Comparison of ENCODE assay signal across 21 cellular contexts in the genomic region with DNA sequence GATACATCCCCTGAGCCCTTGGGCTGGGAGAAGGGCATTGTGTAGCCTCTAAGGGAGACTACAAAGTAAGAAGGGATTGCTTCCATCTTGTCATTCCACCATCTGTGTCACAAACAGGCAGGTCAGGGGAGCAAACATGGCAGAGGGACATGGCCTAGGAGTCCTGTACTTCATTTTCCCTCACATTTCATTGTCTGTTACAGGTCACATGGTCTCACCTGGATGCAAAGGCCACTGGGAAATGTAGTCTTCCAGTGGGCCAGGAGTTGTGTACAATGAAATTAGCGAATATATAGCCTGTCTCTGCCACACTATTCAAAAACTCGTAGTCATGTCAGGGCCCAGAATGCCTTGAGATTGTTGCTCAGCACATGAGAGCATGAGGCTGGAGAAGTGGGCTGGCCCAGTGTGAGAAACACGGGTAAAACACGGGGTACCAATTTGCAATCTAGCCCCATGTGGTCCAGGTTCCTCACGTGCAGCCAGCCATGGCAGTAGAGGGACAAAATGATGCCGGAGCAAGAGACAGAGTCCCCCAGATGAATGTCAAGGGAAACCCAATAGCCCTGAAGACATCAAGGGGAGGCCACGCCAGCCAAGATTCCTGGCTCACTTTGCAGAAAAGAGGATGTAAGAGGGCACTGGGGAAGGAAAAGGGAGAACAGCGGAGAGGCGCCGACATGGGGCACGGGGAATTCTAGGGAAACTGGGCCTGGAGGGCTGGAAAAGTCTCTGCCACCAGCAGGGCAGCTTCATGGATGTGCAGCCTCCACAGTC. TPM values are rescaled to one million over a fixed set of nuclear protein-coding genes. Genes with fewer than 3 reads are reported as not detected.
DNase-seq lines count a peak whose midpoint lies in the region; ATAC-seq, FAIRE-seq and TF ChIP-seq lines count a peak whose summit lies in the region.
"Had no signal": no experiment of that assay in that cellular context is flagged by ENCODE, and none has a peak within 500 bp of the region (broad histone marks: within the 10 kb centered on the region; RNA-seq: fewer than 3 reads in every experiment).

No MANE protein-coding gene starts in this region.

- CTCF ChIA-PET in SK-N-SH (lab: Yijun Ruan, JAX) = interaction anchor here (5.1 kb wide), 1 partner anchor 87 kb away, joined by 40 read pairs; no protein-coding TSS in a partner anchor

- no peak overlapping the region for H3K9ac ChIP-seq in SK-N-SH
- H3K9ac ChIP-seq in Karpas-422 (ENCODE audit: low read length) = no peak overlapping the region
- H3K9ac ChIP-seq: BLaER1 treated with 17β-estradiol and CSF1 and Interleukin-3, amounts not matched to agents 10 nM and 100 nM had no signal

- H3K27me3 Mint-ChIP-seq in glutamatergic neuron (ENCODE audit: unreplicated experiment) = no peaks in the 10 kb centered on the region

- FAIRE-seq in bronchial epithelial cell (lab: Jason Lieb, UNC) = peak; percentile 70
- FAIRE-seq: HTR-8/SVneo had no signal

- H4K20me1 ChIP-seq in SK-N-SH (ENCODE audit: insufficient read depth) (no peaks in the 10 kb centered on the region), Karpas-422 (ENCODE audit: insufficient read depth, low read depth, low read length) (no peaks in the 10 kb centered on the region)

- no peak overlapping the region for H3K4me2 ChIP-seq in SK-N-SH
- H3K4me2 ChIP-seq in Karpas-422 (ENCODE audit: low read depth, low read length, poor library complexity, severe bottlenecking) = no peak overlapping the region
- H3K4me2 ChIP-seq: BLaER1 treated with 17β-estradiol and CSF1 and Interleukin-3, amounts not matched to agents 10 nM and 100 nM had no signal

- H3K9me2 ChIP-seq in SK-N-SH (no peaks in the 10 kb centered on the region), Karpas-422 (replicated peaks; ENCODE audit: insufficient read depth, low read length) (no peaks in the 10 kb centered on the region)

- TF ChIP-seq EP300 in SK-N-SH (IDR thresholded peaks at IDR 0.05; ENCODE audit: borderline replicate concordance in 1 of 2, low read depth in 1 of 2, low read length in 1 of 2) = no peak

- H3K36me3 ChIP-seq in SK-N-SH (replicated peaks in 1 of 2; ENCODE audit: control insufficient read depth in 1 of 2, insufficient read depth in 2 of 2, low read length in 1 of 2) (no peaks in the 10 kb centered on the region), Karpas-422 (ENCODE audit: insufficient read depth, low read length) (no peaks in the 10 kb centered on the region), bronchial epithelial cell (ENCODE audit: control insufficient read depth, insufficient read depth, low read length) (no peaks in the 10 kb centered on the region)
- H3K36me3 ChIP-seq: BLaER1 treated with 17β-estradiol and CSF1 and Interleukin-3, amounts not matched to agents 10 nM and 100 nM; gastrocnemius medialis; left lung had no signal

- no peak overlapping the region for H3K4me3 ChIP-seq in SK-N-SH (ENCODE audit: low read depth in 2 of 2, low read length in 1 of 2)
- H3K4me3 ChIP-seq in Karpas-422 (ENCODE audit: low read length) = no peak overlapping the region
- no peak overlapping the region for H3K4me3 ChIP-seq in bronchial epithelial cell (ENCODE audit: low read depth, low read length)
- H3K4me3 ChIP-seq: BLaER1 treated with 17β-estradiol and CSF1 and Interleukin-3, amounts not matched to agents 10 nM and 100 nM; gastrocnemius medialis; left lung had no signal

- peaks cover 3% of the 10 kb centered on the region for H3K4me1 Mint-ChIP-seq in glutamatergic neuron (ENCODE audit: low read depth, unreplicated experiment)

- DNase-seq in SK-N-SH (no peak), Karpas-422 (peak; percentile 60), bronchial epithelial cell (ENCODE audit: low read depth) (no peak), posterior vena cava (ENCODE audit: low spot score) (peak; percentile 40), glutamatergic neuron (no peak)
- no peak for DNase-seq in activated CD4-positive, CD25-positive, alpha-beta regulatory T cell treated with anti-CD3 and anti-CD28 coated beads, Interleukin-2, amount 50 U/mL, for 72 hours
- DNase-seq: activated CD4-positive, alpha-beta memory T cell treated with anti-CD3 and anti-CD28 coated beads for 36 hours; activated gamma-delta T cell treated with Interleukin-2 at 50 U/mL for 16 hours; activated T-cell treated with anti-CD3 and anti-CD28 coated beads for 4 hours; caudate nucleus; gastrocnemius medialis; NCI-H1436; NK-92 treated with Interleukin-12 subunit alpha and Interleukin-12 subunit beta, amount 100 ng/mL, for 24 hours; nucleus accumbens had no signal

- no peaks in the 10 kb centered on the region for H3F3A ChIP-seq in SK-N-SH (replicated peaks; ENCODE audit: insufficient read depth)

- no peak for TF ChIP-seq RAD21 in SK-N-SH (IDR thresholded peaks at IDR 0.05; ENCODE audit: low read length)

- H3K27ac ChIP-seq in SK-N-SH (ENCODE audit: low read depth in 2 of 2, low read length in 1 of 2) = no peak overlapping the region
- H3K27ac ChIP-seq in Karpas-422 (ENCODE audit: low read length) = no peak overlapping the region
- H3K27ac ChIP-seq: BLaER1 treated with 17β-estradiol and CSF1 and Interleukin-3, amounts not matched to agents 10 nM and 100 nM; gastrocnemius medialis; left lung; VCaP had no signal

- no peaks in the 10 kb centered on the region for H3K27me3 ChIP-seq in SK-N-SH (ENCODE audit: insufficient read depth)
- H3K27me3 ChIP-seq in Karpas-422 (ENCODE audit: low read length) = no peaks in the 10 kb centered on the region
- H3K27me3 ChIP-seq in bronchial epithelial cell (ENCODE audit: control insufficient read depth, insufficient read depth, low read length) = no peaks in the 10 kb centered on the region
- H3K27me3 ChIP-seq: gastrocnemius medialis, left lung had no signal

- POLR2A ChIA-PET in SK-N-SH (lab: Yijun Ruan, JAX) = no interaction called here

- no peaks in the 10 kb centered on the region for H3K79me2 ChIP-seq in SK-N-SH (ENCODE audit: insufficient read depth)
- H3K79me2 ChIP-seq in Karpas-422 (ENCODE audit: low read length) = no peaks in the 10 kb centered on the region

- H3K36me3 Mint-ChIP-seq in glutamatergic neuron (ENCODE audit: unreplicated experiment) = no peaks in the 10 kb centered on the region
- H3K36me3 Mint-ChIP-seq: activated CD4-positive, alpha-beta memory T cell treated with anti-CD3 and anti-CD28 coated beads for 36 hours had no signal

- intact Hi-C loops in posterior vena cava (cut with DNase I) = loop anchor here in 1 of 2 donors (10.0 kb wide), 1 partner anchor 303 kb away; no protein-coding TSS in a partner anchor

- H3K4me3 Mint-ChIP-seq in glutamatergic neuron (ENCODE audit: unreplicated experiment) = no peak overlapping the region
- H3K4me3 Mint-ChIP-seq: activated CD4-positive, alpha-beta memory T cell treated with anti-CD3 and anti-CD28 coated beads for 36 hours had no signal

- ATAC-seq in SK-N-SH treated with all-trans-retinoic acid at 6 μM for 48 hours (no peak), HG03457 (IDR thresholded peaks at IDR 0.05; ENCODE audit: unreplicated experiment) (no peak)
- ATAC-seq: gastrocnemius medialis, left lung had no signal

- WGBS in SK-N-SH (ENCODE audit: low lambda C conversion rate) = 92% methylated on average over 11 of the region's 11 CpGs

- H3K27ac Mint-ChIP-seq in glutamatergic neuron (ENCODE audit: unreplicated experiment) = no peak overlapping the region
- H3K27ac Mint-ChIP-seq: activated CD4-positive, alpha-beta memory T cell treated with anti-CD3 and anti-CD28 coated beads for 36 hours had no signal

- H2AFZ ChIP-seq in SK-N-SH (ENCODE audit: low read depth) (no peak overlapping the region), Karpas-422 (ENCODE audit: low read length) (no peak overlapping the region)

- H3K9me3 Mint-ChIP-seq in glutamatergic neuron (ENCODE audit: unreplicated experiment) = peaks cover 2% of the 10 kb centered on the region
- H3K9me3 Mint-ChIP-seq: activated CD4-positive, alpha-beta memory T cell treated with anti-CD3 and anti-CD28 coated beads for 36 hours had no signal

- H3K9me3 ChIP-seq in SK-N-SH = no peaks in the 10 kb centered on the region
- H3K9me3 ChIP-seq in Karpas-422 (ENCODE audit: low read length) = no peaks in the 10 kb centered on the region
- H3K9me3 ChIP-seq: BLaER1 treated with 17β-estradiol and CSF1 and Interleukin-3, amounts not matched to agents 10 nM and 100 nM; gastrocnemius medialis; left lung had no signal

- H3K4me1 ChIP-seq in SK-N-SH (ENCODE audit: control insufficient read depth in 1 of 2, insufficient read depth in 2 of 2, low read depth in 1 of 2, low read length in 1 of 2) = no peaks in the 10 kb centered on the region; a peak in 2 of 4 replicates
- H3K4me1 ChIP-seq in Karpas-422 (ENCODE audit: low read length) = no peaks in the 10 kb centered on the region

- TF ChIP-seq CTCF in SK-N-SH (IDR thresholded peaks at IDR 0.05) = no peak
- TF ChIP-seq CTCF in bronchial epithelial cell (IDR thresholded peaks at IDR 0.05; ENCODE audit: insufficient read depth, low read length, severe bottlenecking) = no peak
- TF ChIP-seq CTCF in glutamatergic neuron (IDR thresholded peaks at IDR 0.05; ENCODE audit: partially characterized antibody, unreplicated experiment) = no peak

TF ChIP-seq in SK-N-SH, 30 proteins besides CTCF, POLR2A, EP300 and RAD21:
- TF ChIP-seq, protein P1, sequence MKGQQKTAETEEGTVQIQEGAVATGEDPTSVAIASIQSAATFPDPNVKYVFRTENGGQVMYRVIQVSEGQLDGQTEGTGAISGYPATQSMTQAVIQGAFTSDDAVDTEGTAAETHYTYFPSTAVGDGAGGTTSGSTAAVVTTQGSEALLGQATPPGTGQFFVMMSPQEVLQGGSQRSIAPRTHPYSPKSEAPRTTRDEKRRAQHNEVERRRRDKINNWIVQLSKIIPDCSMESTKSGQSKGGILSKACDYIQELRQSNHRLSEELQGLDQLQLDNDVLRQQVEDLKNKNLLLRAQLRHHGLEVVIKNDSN (IDR thresholded peaks at IDR 0.05; ENCODE audit: borderline replicate concordance, low read depth) = peak; percentile 74; the same call in 1 of the 2 replicates
- no peak for TF ChIP-seq EZH2phosphoT487 (IDR thresholded peaks at IDR 0.05; ENCODE audit: borderline replicate concordance, low read depth)

TF ChIP-seq in SK-N-SH treated with all-trans-retinoic acid at 6 μM for 48 hours, 23 proteins besides CTCF, POLR2A, EP300 and RAD21 (continues in another document):
- TF ChIP-seq ZNF8 (CRISPR knock-in tag; IDR thresholded peaks at IDR 0.05) (no peak), BACH2 (CRISPR knock-in tag; IDR thresholded peaks at IDR 0.05; ENCODE audit: borderline replicate concordance) (no peak), ESRRG (CRISPR knock-in tag; IDR thresholded peaks at IDR 0.05) (no peak), ZFP3 (CRISPR knock-in tag; IDR thresholded peaks at IDR 0.05) (no peak), RARB (CRISPR knock-in tag; IDR thresholded peaks at IDR 0.05) (no peak), TCF4 (CRISPR knock-in tag; IDR thresholded peaks at IDR 0.05; ENCODE audit: borderline replicate concordance) (no peak), TOX (CRISPR knock-in tag; IDR thresholded peaks at IDR 0.05; ENCODE audit: borderline replicate concordance) (no peak), ZNF70 (CRISPR knock-in tag; IDR thresholded peaks at IDR 0.05) (no peak)

RNA-seq across cellular contexts. Expression of a gene that starts 47.7 kb away (rescaled TPM):
- polyA plus RNA-seq in SK-N-SH (2012; rRNA removed) = 0.71 and 1.1 TPM in 2 replicates
- polyA plus RNA-seq in SK-N-SH (2012; cell fraction: cytosol; rRNA removed) = 0.59 and 1.2 TPM in 2 replicates
- polyA plus RNA-seq in SK-N-SH (2012; cell fraction: nucleus; rRNA removed) = 0.68 and 1.3 TPM in 2 replicates
- total RNA-seq in Karpas-422 (2014; rRNA removed; shearing (Covaris generic); ENCODE audit: low replicate concordance) = 0.26 and 0.32 TPM in 2 replicates
- total RNA-seq in bronchial epithelial cell (not detected in 2 replicates), posterior vena cava (1 to 10 TPM; 1.4 to 2.4 TPM), glutamatergic neuron (ENCODE audit: unreplicated experiment) (0.76 TPM)
- total RNA-seq: activated CD4-positive, alpha-beta memory T cell treated with anti-CD3 and anti-CD28 coated beads for 36 hours; T-helper 1 cell treated with Interleukin-12 subunit alpha and Interleukin-12 subunit beta and Interleukin-4 antibody, amounts not matched to agents 30 ng/mL and 1 ng/mL, for 36 hours had no signal

Comparison
In these comparisons a context has a peak if more than half of its experiments do, and no peak if none do; other contexts are left out.
1. DNase-seq: peak in Karpas-422 (single experiment) and posterior vena cava (single experiment); none in SK-N-SH (single experiment), bronchial epithelial cell (single experiment), activated CD4-positive, CD25-positive, alpha-beta regulatory T cell treated with anti-CD3 and anti-CD28 coated beads, Interleukin-2, amount 50 U/mL, for 72 hours (single experiment) and glutamatergic neuron (single experiment).